ENCODE assay signal across 8 cellular contexts in genomic region chr12:96986883-96987523, GRCh38.
A peak's percentile ranks its signal among the peaks of the same experiment; 100 is the strongest.
DNase-seq lines count a peak whose midpoint lies in the region; ATAC-seq, FAIRE-seq and TF ChIP-seq lines count a peak whose summit lies in the region.

No MANE protein-coding gene starts in this region.

- no peak overlapping the region for H3K4me2 ChIP-seq in GM12878 (ENCODE audit: control insufficient read depth, insufficient read depth)

- CTCF ChIA-PET in A673 (lab: Charles Lee) (interaction anchor here (0.6 to 0.7 kb wide), 3 partner anchors 17 to 1294 kb away, joined by 4 to 9 read pairs (median 5); no protein-coding TSS in a partner anchor), GM12878 (lab: Yijun Ruan, JAX) (interaction anchor here (0.6 to 8.6 kb wide), 33 partner anchors 9 to 1413 kb away, joined by 3 to 119 read pairs (median 4); no protein-coding TSS in a partner anchor)

- WGBS in GM12878 (ENCODE audit: insufficient coverage, insufficient replicate concordance, low lambda C conversion rate, missing lambda C conversion rate), result 22% methylated on average over 2 of the region's 2 CpGs
- WGBS in liver, result 29% methylated on average over 2 of the region's 2 CpGs

- FAIRE-seq in GM12878 (lab: Jason Lieb, UNC), result no peak

- H3K9me3 ChIP-seq in A673 (ENCODE audit: low read depth, low read length, poor library complexity, severe bottlenecking) (no peaks in the 10 kb centered on the region), GM12878 (replicated peaks; ENCODE audit: control insufficient read depth, insufficient read depth, low read length) (no peaks in the 10 kb centered on the region), liver (ENCODE audit: control insufficient read depth in 4 of 4, low read length in 3 of 4) (no peaks in the 10 kb centered on the region)

- peaks cover 2 to 11% of the 10 kb centered on the region in 2 donors for H3K4me1 Mint-ChIP-seq in stimulated activated naive B cell treated with anti-CD40 and anti-IgM and Interleukin-4, amounts not matched to agents 10 μg/mL and 1 μg/mL and 100 μg/mL, for 72 hours

- in situ Hi-C loops in GM12878 (cut with MboI), result loop anchor here (10.0 kb wide), 1 partner anchor 318 kb away; no protein-coding TSS in a partner anchor

- H3K4me1 ChIP-seq in A673 (ENCODE audit: insufficient read depth, low read length, poor library complexity, severe bottlenecking), result no peaks in the 10 kb centered on the region
- H3K4me1 ChIP-seq in GM12878 (ENCODE audit: control insufficient read depth, insufficient read depth, low read length), result peaks cover 5% of the 10 kb centered on the region
- H3K4me1 ChIP-seq in liver (ENCODE audit: control insufficient read depth in 4 of 4, insufficient read depth in 4 of 4, low read length in 3 of 4), result peaks cover 0 to 11% (median 3%) of the 10 kb centered on the region in 4 donors

- ATAC-seq in GM12878, result no peak
- ATAC-seq in stimulated activated naive B cell treated with anti-CD40 and anti-IgM and Interleukin-4, amounts not matched to agents 10 μg/mL and 1 μg/mL and 100 μg/mL, for 72 hours (replicated peaks), result no peak
- ATAC-seq in HG02885 (IDR thresholded peaks at IDR 0.05; ENCODE audit: poor library complexity, unreplicated experiment), result no peak

- intact Hi-C loops in A673 (cut with micrococcal nuclease; ENCODE audit: unreplicated experiment) (loop anchor here (2.0 to 5.0 kb wide), 4 partner anchors 322 to 1410 kb away; no protein-coding TSS in a partner anchor), GM12878 (cut with micrococcal nuclease; ENCODE audit: unreplicated experiment) (loop anchor here (2.0 to 10.0 kb wide), 3 partner anchors 82 to 418 kb away; partner anchors contain the start of gene NEDD1)

- TF ChIP-seq RAD21 in GM12878 (IDR thresholded peaks at IDR 0.05; ENCODE audit: insufficient read depth, low read depth, low read length) (peak; percentile 80), liver (IDR thresholded peaks at IDR 0.05) (peak; percentile 66 to 68)

- H3K36me3 ChIP-seq in A673 (ENCODE audit: insufficient read depth, low read length, poor library complexity, severe bottlenecking), result no peaks in the 10 kb centered on the region
- H3K36me3 ChIP-seq in GM12878 (ENCODE audit: control insufficient read depth in 2 of 2, insufficient read depth in 2 of 2, low read length in 1 of 2), result no peaks in the 10 kb centered on the region
- H3K36me3 ChIP-seq in liver (ENCODE audit: control insufficient read depth in 4 of 4, insufficient read depth in 3 of 4, low read depth in 1 of 4, low read length in 3 of 4), result no peaks in the 10 kb centered on the region

- H3K27ac ChIP-seq in A673 (ENCODE audit: low read depth, low read length, poor library complexity, severe bottlenecking), result no peak overlapping the region
- no peak overlapping the region for H3K27ac ChIP-seq in GM12878 (ENCODE audit: control insufficient read depth, insufficient read depth)
- H3K27ac ChIP-seq in liver (ENCODE audit: low read depth in 1 of 2, low read length in 2 of 2), result no peak overlapping the region

- no peak overlapping the region for H3K4me3 Mint-ChIP-seq in stimulated activated naive B cell treated with anti-CD40 and anti-IgM and Interleukin-4, amounts not matched to agents 10 μg/mL and 1 μg/mL and 100 μg/mL, for 72 hours

- TF ChIP-seq POLR2A in GM12878 (IDR thresholded peaks at IDR 0.05; ENCODE audit: low read depth, low read length), result no peak

- SMC1A ChIA-PET in GM12878 (lab: Charles Lee; ENCODE audit: uncharacterized antibody, unreplicated experiment), result interaction anchor here (0.6 to 3.2 kb wide), 21 partner anchors 9 to 1527 kb away, joined by 3 to 19 read pairs (median 4); no protein-coding TSS in a partner anchor

- H3K9ac ChIP-seq in GM12878 (ENCODE audit: control insufficient read depth, insufficient read depth, low read length) (no peak overlapping the region), liver (ENCODE audit: low read depth in 1 of 2, low read length in 2 of 2) (no peak overlapping the region)

- H3K4me3 ChIP-seq in A673 (ENCODE audit: low read depth, low read length, poor library complexity, severe bottlenecking) (no peak overlapping the region), GM12878 (no peak overlapping the region), liver (ENCODE audit: low read depth in 1 of 3, low read length in 3 of 3) (no peak overlapping the region)

- peak; percentile 68 for TF ChIP-seq CTCF in A673 (conservative IDR thresholded peaks at IDR 0.05; ENCODE audit: low read depth, low read length)
- TF ChIP-seq CTCF in GM12878 (IDR thresholded peaks at IDR 0.05 in 2 of 3, conservative IDR thresholded peaks at IDR 0.05 in 1 of 3; ENCODE audit: control insufficient read depth in 2 of 3, extremely low read depth in 1 of 3, insufficient read depth in 1 of 3, low read depth in 3 of 3, low read length in 3 of 3), result peak; percentile 36 to 52 (median 44); a peak in 5 of 6 replicates
- peak; percentile 47 for TF ChIP-seq CTCF in liver (IDR thresholded peaks at IDR 0.05; ENCODE audit: low read depth, low read length, missing input control)

- H3K9me3 Mint-ChIP-seq in stimulated activated naive B cell treated with anti-CD40 and anti-IgM and Interleukin-4, amounts not matched to agents 10 μg/mL and 1 μg/mL and 100 μg/mL, for 72 hours, result no peaks in the 10 kb centered on the region

- DNase-seq in A673 (ENCODE audit: low spot score) (peak; percentile 65), GM03348 (ENCODE audit: low spot score) (peak; percentile 59), NCI-H2029 treated with DMSO at 0.1 percent for 48 hours (lab: John Stamatoyannopoulos, UW) (peak; percentile 93), GM12878 (ENCODE audit: low read depth, low spot score) (no peak)
- DNase-seq in stimulated activated naive B cell treated with anti-CD40 and anti-IgM and Interleukin-4, amounts not matched to agents 10 μg/mL and 1 μg/mL and 100 μg/mL, for 72 hours, result no peak
- no peak for DNase-seq in effector CD4-positive, alpha-beta T cell

- BruUV-seq in A673 (replicated peaks; lab: Mats Ljungman, UMichigan) (no TSS peak), GM12878 (replicated peaks; lab: Mats Ljungman, UMichigan) (no TSS peak)

- H2AFZ ChIP-seq in GM12878 (ENCODE audit: control insufficient read depth, low read depth, low read length), result no peak overlapping the region

- POLR2A ChIA-PET in A673 (lab: Charles Lee; ENCODE audit: low non-redundant PET), result interaction anchor here (0.7 kb wide), 1 partner anchor 927 kb away, joined by 3 read pairs; no protein-coding TSS in a partner anchor
- POLR2A ChIA-PET in GM12878 (lab: Charles Lee), result interaction anchor here (0.6 kb wide), 1 partner anchor 309 kb away, joined by 3 read pairs; no protein-coding TSS in a partner anchor

- H4K20me1 ChIP-seq in GM12878 (ENCODE audit: control insufficient read depth, insufficient read depth), result no peaks in the 10 kb centered on the region

- no peak overlapping the region for H3K27ac Mint-ChIP-seq in stimulated activated naive B cell treated with anti-CD40 and anti-IgM and Interleukin-4, amounts not matched to agents 10 μg/mL and 1 μg/mL and 100 μg/mL, for 72 hours

- TF ChIP-seq EP300 in GM12878 (IDR thresholded peaks at IDR 0.05; ENCODE audit: borderline replicate concordance in 1 of 2, control insufficient read depth in 1 of 2, low read depth in 2 of 2, low read length in 2 of 2), result no peak

- H3K27me3 ChIP-seq in A673 (replicated peaks; ENCODE audit: insufficient read depth, low read depth, low read length, poor library complexity), result peaks cover 56% of the 10 kb centered on the region
- H3K27me3 ChIP-seq in GM12878 (replicated peaks in 1 of 2; ENCODE audit: control insufficient read depth in 2 of 2, insufficient read depth in 2 of 2, low read length in 1 of 2), result peaks cover 0 to 6% of the 10 kb centered on the region in 2 experiments; a peak in 3 of 4 replicates
- H3K27me3 ChIP-seq in liver (ENCODE audit: control insufficient read depth in 4 of 4, insufficient read depth in 4 of 4, low read length in 3 of 4), result peaks cover 0 to 3% (median 1%) of the 10 kb centered on the region in 4 donors

- RAD21 ChIA-PET in GM12878 (lab: Charles Lee; ENCODE audit: unreplicated experiment), result interaction anchor here (0.6 to 2.4 kb wide), 11 partner anchors 9 to 1776 kb away, joined by 3 to 13 read pairs (median 4); partner anchors contain the start of gene CFAP54

- peaks cover 0 to 1% of the 10 kb centered on the region in 2 donors for H3K36me3 Mint-ChIP-seq in stimulated activated naive B cell treated with anti-CD40 and anti-IgM and Interleukin-4, amounts not matched to agents 10 μg/mL and 1 μg/mL and 100 μg/mL, for 72 hours

- H3K27me3 Mint-ChIP-seq in stimulated activated naive B cell treated with anti-CD40 and anti-IgM and Interleukin-4, amounts not matched to agents 10 μg/mL and 1 μg/mL and 100 μg/mL, for 72 hours, result peaks cover 21 to 45% of the 10 kb centered on the region in 2 donors

- H3K79me2 ChIP-seq in GM12878 (ENCODE audit: control insufficient read depth, insufficient read depth, low read length), result no peaks in the 10 kb centered on the region

TF ChIP-seq in GM12878, 131 proteins besides CTCF, POLR2A, EP300 and RAD21 (continues in another document):
- TF ChIP-seq YY1 (IDR thresholded peaks at IDR 0.05; ENCODE audit: low read depth, low read length), result no peak
- no peak for TF ChIP-seq ETV6 (conservative IDR thresholded peaks at IDR 0.05 in 1 of 2, IDR thresholded peaks at IDR 0.05 in 1 of 2; ENCODE audit: borderline replicate concordance in 1 of 2, low read depth in 1 of 2)

TF ChIP-seq in liver, 16 proteins besides CTCF, POLR2A, EP300 and RAD21 (continues in another document):
- TF ChIP-seq NR2F2 (IDR thresholded peaks at IDR 0.05) (no peak), TAF1 (conservative IDR thresholded peaks at IDR 0.05) (no peak), SP1 (IDR thresholded peaks at IDR 0.05) (no peak), ZBTB33 (IDR thresholded peaks at IDR 0.05) (no peak)

Comparison
In these comparisons a context has a peak if more than half of its experiments do, and no peak if none do; other contexts are left out.
1. DNase-seq: peak in A673 (single experiment), GM03348 (single experiment) and NCI-H2029 treated with DMSO at 0.1 percent for 48 hours (single experiment); none in GM12878 (single experiment), stimulated activated naive B cell treated with anti-CD40 and anti-IgM and Interleukin-4, amounts not matched to agents 10 μg/mL and 1 μg/mL and 100 μg/mL, for 72 hours (single experiment) and effector CD4-positive, alpha-beta T cell (single experiment).
2. Peak in every context shown above with its lines, with median percentiles within 50 percentile points of each other: CTCF ChIP-seq.